ENCODE assay signal across 13 cellular contexts in the genomic region with DNA sequence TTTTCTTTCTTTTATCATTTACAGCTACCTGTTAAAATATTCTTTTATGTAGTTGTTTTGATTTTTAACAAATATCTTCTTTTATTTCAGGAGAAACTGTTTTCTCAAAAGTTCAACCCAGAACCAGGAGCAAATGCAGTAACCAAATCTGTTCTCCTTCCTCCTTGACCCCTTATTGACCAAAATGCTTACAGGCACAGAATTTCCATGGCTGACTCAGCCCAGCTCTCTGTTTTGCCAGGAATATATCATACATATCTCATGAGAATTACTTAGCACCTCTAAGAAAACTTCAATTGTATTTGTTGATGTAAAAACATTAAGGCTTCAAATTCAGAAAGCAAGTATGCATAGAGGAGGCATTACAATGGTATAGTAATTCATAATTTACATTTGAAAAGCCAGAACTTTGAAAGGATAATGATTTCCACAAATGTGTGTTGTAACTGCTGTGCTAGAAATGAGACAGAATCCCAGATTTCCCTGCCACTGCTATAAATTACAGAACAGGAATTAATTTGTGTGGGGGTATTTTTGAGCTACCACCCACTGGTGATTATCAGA. TPM values are rescaled to one million over a fixed set of nuclear protein-coding genes. Genes with fewer than 3 reads are reported as not detected.
A peak's percentile ranks its signal among the peaks of the same experiment; 100 is the strongest.
DNase-seq lines count a peak whose midpoint lies in the region; ATAC-seq, FAIRE-seq and TF ChIP-seq lines count a peak whose summit lies in the region.
"Had no signal": no experiment of that assay in that cellular context is flagged by ENCODE, and none has a peak within 500 bp of the region (broad histone marks: within the 10 kb centered on the region; RNA-seq: fewer than 3 reads in every experiment).

No MANE protein-coding gene starts in this region.

- H3K9me3 ChIP-seq in RWPE2 (ENCODE audit: severe bottlenecking) = no peaks in the 10 kb centered on the region
- H3K9me3 ChIP-seq in parathyroid adenoma (ENCODE audit: control insufficient read depth, low read length) = no peaks in the 10 kb centered on the region
- H3K9me3 ChIP-seq: tibial nerve had no signal

- peaks cover 32% of the 10 kb centered on the region for H3K4me1 Mint-ChIP-seq in activated CD8-positive, alpha-beta T cell treated with anti-CD3 and anti-CD28 coated beads, Interleukin-2, amount 10 ng/mL, durations not matched to agents 7 days and 5 days (ENCODE audit: low read depth)

- H3K36me3 Mint-ChIP-seq in activated CD8-positive, alpha-beta T cell treated with anti-CD3 and anti-CD28 coated beads, Interleukin-2, amount 10 ng/mL, durations not matched to agents 7 days and 5 days (ENCODE audit: low read depth) = no peaks in the 10 kb centered on the region

- H3K27ac Mint-ChIP-seq in activated CD8-positive, alpha-beta T cell treated with anti-CD3 and anti-CD28 coated beads, Interleukin-2, amount 10 ng/mL, durations not matched to agents 7 days and 5 days = no peak overlapping the region
- H3K27ac Mint-ChIP-seq: activated CD4-positive, alpha-beta memory T cell treated with anti-CD3 and anti-CD28 coated beads, Interleukin-2, amount 10 ng/mL, durations not matched to agents 7 days and 5 days had no signal

- no peaks in the 10 kb centered on the region for H3K79me2 ChIP-seq in parathyroid adenoma

- H3K27me3 Mint-ChIP-seq in activated CD8-positive, alpha-beta T cell treated with anti-CD3 and anti-CD28 coated beads, Interleukin-2, amount 10 ng/mL, durations not matched to agents 7 days and 5 days (ENCODE audit: low read depth) = peaks cover 25% of the 10 kb centered on the region

- H3K27ac ChIP-seq in RWPE2 (ENCODE audit: poor library complexity, severe bottlenecking) = peak overlapping the region; percentile 2
- H3K27ac ChIP-seq in parathyroid adenoma = peak overlapping the region; percentile 29

- H3K36me3 ChIP-seq in RWPE2 (ENCODE audit: low read depth) (no peaks in the 10 kb centered on the region), parathyroid adenoma (ENCODE audit: control insufficient read depth, insufficient read depth, low read length) (no peaks in the 10 kb centered on the region)
- H3K36me3 ChIP-seq: tibial nerve had no signal

- H3K27me3 ChIP-seq in RWPE2 (ENCODE audit: insufficient read depth, poor library complexity, severe bottlenecking) = no peaks in the 10 kb centered on the region
- H3K27me3 ChIP-seq in parathyroid adenoma (ENCODE audit: control insufficient read depth, insufficient read depth, low read length) = no peaks in the 10 kb centered on the region
- H3K27me3 ChIP-seq: tibial nerve had no signal

- CTCF ChIA-PET in activated CD8-positive, alpha-beta T cell treated with anti-CD3 and anti-CD28 coated beads, Interleukin-2, amount 10 ng/mL, durations not matched to agents 7 days and 5 days (lab: Charles Lee) = interaction anchor here (0.9 to 2.7 kb wide), 4 partner anchors 12 to 238 kb away, joined by 3 to 9 read pairs (median 4); no protein-coding TSS in a partner anchor

- FAIRE-seq in frontal cortex (lab: Jason Lieb, UNC) = no peak
- FAIRE-seq: islet of Langerhans had no signal

- no peak for ATAC-seq in RWPE2 (ENCODE audit: low read depth)
- no peak for ATAC-seq in HG03025 (IDR thresholded peaks at IDR 0.05; ENCODE audit: low FRiP score, unreplicated experiment)
- no peak for ATAC-seq in activated CD8-positive, alpha-beta T cell treated with anti-CD3 and anti-CD28 coated beads, Interleukin-2, amount 10 ng/mL, durations not matched to agents 7 days and 5 days

- H3K4me3 ChIP-seq in RWPE2 (ENCODE audit: severe bottlenecking) = no peak overlapping the region
- no peak overlapping the region for H3K4me3 ChIP-seq in fibroblast of the aortic adventitia (ENCODE audit: low read depth, low read length)
- H3K4me3 ChIP-seq in parathyroid adenoma (ENCODE audit: low read depth, low read length) = no peak overlapping the region
- H3K4me3 ChIP-seq: tibial nerve had no signal

- DNase-seq in Daoy (ENCODE audit: low read depth) (peak; percentile 16), RWPE2 (ENCODE audit: low spot score) (no peak), fibroblast of the aortic adventitia (ENCODE audit: low read depth) (peak; percentile 34), GM19240 (ENCODE audit: insufficient read length, low spot score) (no peak), frontal cortex (ENCODE audit: low spot score in 2 of 2) (no peak)
- DNase-seq in activated CD8-positive, alpha-beta T cell treated with anti-CD3 and anti-CD28 coated beads, Interleukin-2, amount 10 ng/mL, durations not matched to agents 7 days and 5 days = no peak
- DNase-seq: activated CD4-positive, alpha-beta memory T cell treated with anti-CD3 and anti-CD28 coated beads, Interleukin-2, amount 10 ng/mL, durations not matched to agents 7 days and 5 days; NCI-H1105; SW 1271 had no signal

- H3K4me3 Mint-ChIP-seq in activated CD8-positive, alpha-beta T cell treated with anti-CD3 and anti-CD28 coated beads, Interleukin-2, amount 10 ng/mL, durations not matched to agents 7 days and 5 days = no peak overlapping the region
- H3K4me3 Mint-ChIP-seq: activated CD4-positive, alpha-beta memory T cell treated with anti-CD3 and anti-CD28 coated beads, Interleukin-2, amount 10 ng/mL, durations not matched to agents 7 days and 5 days had no signal

- H3K4me1 ChIP-seq in RWPE2 (ENCODE audit: insufficient read depth, poor library complexity, severe bottlenecking) = peaks cover 37% of the 10 kb centered on the region
- peaks cover 11% of the 10 kb centered on the region for H3K4me1 ChIP-seq in parathyroid adenoma

- no peaks in the 10 kb centered on the region for H3K9me3 Mint-ChIP-seq in activated CD8-positive, alpha-beta T cell treated with anti-CD3 and anti-CD28 coated beads, Interleukin-2, amount 10 ng/mL, durations not matched to agents 7 days and 5 days (ENCODE audit: insufficient read depth)
- H3K9me3 Mint-ChIP-seq: activated CD4-positive, alpha-beta memory T cell treated with anti-CD3 and anti-CD28 coated beads, Interleukin-2, amount 10 ng/mL, durations not matched to agents 7 days and 5 days had no signal

- peak overlapping the region; percentile 34 for H2AFZ ChIP-seq in parathyroid adenoma

- no peak overlapping the region for H3K9ac ChIP-seq in parathyroid adenoma

- POLR2A ChIA-PET in activated CD8-positive, alpha-beta T cell treated with anti-CD3 and anti-CD28 coated beads, Interleukin-2, amount 10 ng/mL, durations not matched to agents 7 days and 5 days (lab: Charles Lee) = no interaction called here

- H3K4me2 ChIP-seq in parathyroid adenoma (ENCODE audit: low read length) = peak overlapping the region; percentile 23

- TF ChIP-seq CTCF in RWPE2 (IDR thresholded peaks at IDR 0.05; ENCODE audit: poor library complexity, severe bottlenecking) = no peak
- no peak for TF ChIP-seq CTCF in fibroblast of the aortic adventitia (IDR thresholded peaks at IDR 0.05; ENCODE audit: insufficient read depth, low read length)
- TF ChIP-seq CTCF in parathyroid adenoma (IDR thresholded peaks at IDR 0.05) = no peak

RNA-seq across cellular contexts. Expression of a gene that starts 2.2 kb away (rescaled TPM):
- total RNA-seq in Daoy (2014; rRNA removed; shearing (Covaris generic)) = 0.57 and 5.8 TPM in 2 replicates
- total RNA-seq in fibroblast of the aortic adventitia (ENCODE audit: low replicate concordance) = 3.2 and 3.5 TPM in 2 replicates
- 9.0 TPM for total RNA-seq in frontal cortex
- 1 to 10 TPM; 2.2 to 3.9 TPM for total RNA-seq in activated CD8-positive, alpha-beta T cell treated with anti-CD3 and anti-CD28 coated beads, Interleukin-2, amount 10 ng/mL, durations not matched to agents 7 days and 5 days

Comparison
In these comparisons a context has a peak if more than half of its experiments do, and no peak if none do; other contexts are left out.
1. DNase-seq: peak in Daoy (single experiment) and fibroblast of the aortic adventitia (single experiment); none in RWPE2 (single experiment), GM19240 (single experiment), frontal cortex (0 of 2) and activated CD8-positive, alpha-beta T cell treated with anti-CD3 and anti-CD28 coated beads, Interleukin-2, amount 10 ng/mL, durations not matched to agents 7 days and 5 days (single experiment).